Comparison of ENCODE assay signal across 1 cellular context in the genomic region with DNA sequence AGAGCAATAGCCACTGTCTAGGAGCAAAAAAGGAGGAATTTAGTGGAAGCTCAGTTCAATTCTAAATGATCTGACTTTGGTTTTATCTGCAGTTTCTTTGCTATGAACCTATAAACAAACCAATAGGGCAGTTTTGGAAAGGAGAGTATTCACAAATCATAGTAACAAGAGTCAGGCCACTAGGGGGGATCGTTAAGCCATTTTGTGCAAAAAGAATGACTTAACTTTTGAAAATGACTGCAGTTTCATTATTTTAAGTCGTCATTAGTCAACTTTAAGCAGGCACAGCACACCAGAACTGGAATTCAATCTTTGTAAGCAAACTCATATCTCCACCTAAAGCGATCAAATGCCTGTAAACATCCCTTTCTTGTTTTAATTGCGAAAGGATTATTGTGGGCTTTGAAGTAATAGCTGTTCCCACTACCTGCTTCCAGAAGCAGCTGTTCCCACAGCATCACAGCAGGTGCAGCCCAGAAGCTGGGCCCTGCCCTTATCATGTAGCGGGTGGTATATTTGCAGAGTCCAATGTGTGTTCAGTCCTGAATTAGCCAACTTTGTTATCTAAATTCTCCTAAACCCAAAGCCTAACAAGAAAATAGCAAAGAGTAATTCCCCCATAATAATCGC.
TF ChIP-seq lines count a peak whose summit lies in the region.

No MANE protein-coding gene starts in this region.

TF ChIP-seq in K562, 482 proteins besides CTCF, POLR2A, EP300 and RAD21 (continued from another document):
- TF ChIP-seq ATF7 (IDR thresholded peaks at IDR 0.05): 0 out of 2 replicates have a peak, but pooled peaks have one; percentile 15
- TF ChIP-seq CTBP1 (IDR thresholded peaks at IDR 0.05; ENCODE audit: borderline replicate concordance): 0 out of 2 replicates have a peak, but pooled peaks have one; percentile 27
- no peak for TF ChIP-seq ILK (tag; IDR thresholded peaks at IDR 0.05; ENCODE audit: borderline replicate concordance, low read depth)
- TF ChIP-seq ATF1 (CRISPR knock-in tag; IDR thresholded peaks at IDR 0.05): no peak
- 0 out of 2 replicates have a peak, but pooled peaks have one; percentile 16 for TF ChIP-seq ATF1 (tag; IDR thresholded peaks at IDR 0.05)
- peak; percentile 34; the same call in 1 of the 2 replicates for TF ChIP-seq LEF1 (IDR thresholded peaks at IDR 0.05)
- TF ChIP-seq, protein P1, sequence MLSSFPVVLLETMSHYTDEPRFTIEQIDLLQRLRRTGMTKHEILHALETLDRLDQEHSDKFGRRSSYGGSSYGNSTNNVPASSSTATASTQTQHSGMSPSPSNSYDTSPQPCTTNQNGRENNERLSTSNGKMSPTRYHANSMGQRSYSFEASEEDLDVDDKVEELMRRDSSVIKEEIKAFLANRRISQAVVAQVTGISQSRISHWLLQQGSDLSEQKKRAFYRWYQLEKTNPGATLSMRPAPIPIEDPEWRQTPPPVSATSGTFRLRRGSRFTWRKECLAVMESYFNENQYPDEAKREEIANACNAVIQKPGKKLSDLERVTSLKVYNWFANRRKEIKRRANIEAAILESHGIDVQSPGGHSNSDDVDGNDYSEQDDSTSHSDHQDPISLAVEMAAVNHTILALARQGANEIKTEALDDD (IDR thresholded peaks at IDR 0.05): peak; percentile 72
